ENCODE assay signal across 33 cellular contexts in the genomic region with DNA sequence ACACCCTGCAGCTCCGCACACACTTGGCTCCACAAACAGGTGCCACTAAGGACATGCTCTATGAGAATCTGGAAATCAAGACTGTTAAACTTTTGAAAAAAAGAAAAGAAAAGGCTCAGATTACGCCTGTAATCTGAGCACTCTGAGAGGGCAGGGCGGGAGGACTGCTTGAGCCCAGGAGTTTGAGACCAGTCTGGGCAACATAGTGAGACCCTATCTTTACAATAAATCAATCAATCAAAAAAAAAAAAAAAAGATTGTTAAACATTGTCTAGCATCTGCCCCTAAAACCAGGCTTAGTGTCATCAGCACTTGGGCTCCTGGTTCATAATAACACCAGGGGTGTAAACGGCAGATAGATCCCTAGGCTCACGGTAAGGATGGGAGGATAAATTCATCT. TPM values are rescaled to one million over a fixed set of nuclear protein-coding genes. Genes with fewer than 3 reads are reported as not detected.
"Had no signal": no experiment of that assay in that cellular context is flagged by ENCODE, and none has a peak within 500 bp of the region (broad histone marks: within the 10 kb centered on the region; RNA-seq: fewer than 3 reads in every experiment).

No MANE protein-coding gene starts in this region.

- H3K27ac ChIP-seq: cardiac muscle cell, Peyer's patch, WERI-Rb-1 had no signal

- DNase-seq: activated CD4-positive, alpha-beta T cell treated with anti-CD3 and anti-CD28 coated beads for 36 hours; activated CD4-positive, alpha-beta T cell treated with anti-CD3 and anti-CD28 coated beads, Interleukin-2, amount 10 ng/mL, durations not matched to agents 7 days and 5 days; activated CD4-positive, alpha-beta T cell treated with anti-CD3 and anti-CD28 coated beads, Interleukin-2, amount 50 U/mL, for 48 hours; activated CD8-positive, alpha-beta T cell treated with anti-CD3 and anti-CD28 coated beads, Interleukin-2, amount 10 ng/mL, durations not matched to agents 7 days and 5 days; activated gamma-delta T cell; activated naive CD4-positive, alpha-beta T cell treated with anti-CD3 and anti-CD28 coated beads for 36 hours; activated naive CD8-positive, alpha-beta T cell treated with anti-CD3 and anti-CD28 coated beads, Interleukin-2, amount 50 U/mL, for 24 hours; activated T-cell treated with anti-CD3 and anti-CD28 coated beads, Interleukin-2, amount 50 U/mL, for 24 hours; amniotic stem cell; aorta; Karpas-422; KBM-7; NCI-H1105; NCI-H1417 treated with DMSO at 0.1 percent for 48 hours; NCI-H187 treated with DMSO at 0.1 percent for 48 hours; NCI-H2081; NCI-H226; NCI-H446 treated with DMSO at 0.1 percent for 48 hours; NCI-H524; NCI-H69; NCI-H82; Peyer's patch; RPMI8226; SW 1271; T-helper 1 cell; T-helper 2 cell; T-helper 9 cell; WERI-Rb-1 had no signal

- H3K9me3 ChIP-seq: Peyer's patch had no signal

- H3K9me3 Mint-ChIP-seq: activated CD4-positive, alpha-beta T cell treated with anti-CD3 and anti-CD28 coated beads, Interleukin-2, amount 10 ng/mL, durations not matched to agents 7 days and 5 days; activated naive CD4-positive, alpha-beta T cell treated with anti-CD3 and anti-CD28 coated beads for 36 hours; activated naive CD8-positive, alpha-beta T cell treated with anti-CD3 and anti-CD28 coated beads, Interleukin-2, amount 50 U/mL, for 24 hours; activated T-cell treated with anti-CD3 and anti-CD28 coated beads, Interleukin-2, amount 50 U/mL, for 24 hours; activated T-helper 2 cell treated with anti-CD3 and anti-CD28 coated beads, Interferon-gamma antibody, Interleukin-2, Interleukin-4, amounts not matched to agents 10 μg/mL and 5 μg/mL and 100 μg/mL, durations not matched to agents 14 hours and 24 hours and 36 hours; central memory CD8-positive, alpha-beta T cell had no signal

- H3K36me3 Mint-ChIP-seq: activated naive CD8-positive, alpha-beta T cell had no signal

- H3K4me1 ChIP-seq: Peyer's patch had no signal

- ATAC-seq: activated CD4-positive, alpha-beta T cell treated with anti-CD3 and anti-CD28 coated beads for 36 hours; activated CD4-positive, CD25-positive, alpha-beta regulatory T cell treated with anti-CD3 and anti-CD28 coated beads, Interleukin-2, amount 50 U/mL, for 24 hours; activated CD8-positive, alpha-beta T cell treated with anti-CD3 and anti-CD28 coated beads, Interleukin-2, amount 10 ng/mL, durations not matched to agents 7 days and 5 days; activated naive CD8-positive, alpha-beta T cell treated with anti-CD3 and anti-CD28 coated beads, Interleukin-2, amount 50 U/mL, for 24 hours had no signal

- H3K27ac Mint-ChIP-seq: activated CD4-positive, alpha-beta T cell treated with anti-CD3 and anti-CD28 coated beads for 36 hours; activated CD4-positive, alpha-beta T cell treated with anti-CD3 and anti-CD28 coated beads, Interleukin-2, amount 10 ng/mL, durations not matched to agents 7 days and 5 days; activated CD8-positive, alpha-beta T cell treated with anti-CD3 and anti-CD28 coated beads, Interleukin-2, amount 10 ng/mL, durations not matched to agents 7 days and 5 days; activated naive CD4-positive, alpha-beta T cell treated with anti-CD3 and anti-CD28 coated beads for 36 hours; activated naive CD8-positive, alpha-beta T cell; activated naive CD8-positive, alpha-beta T cell treated with anti-CD3 and anti-CD28 coated beads, Interleukin-2, amount 50 U/mL, for 24 hours; activated T-cell treated with anti-CD3 and anti-CD28 coated beads, Interleukin-2, amount 50 U/mL, for 24 hours; activated T-helper 2 cell treated with anti-CD3 and anti-CD28 coated beads, Interferon-gamma antibody, Interleukin-2, Interleukin-4, amounts not matched to agents 10 μg/mL and 5 μg/mL and 100 μg/mL, durations not matched to agents 14 hours and 24 hours and 36 hours had no signal

- H3K4me3 Mint-ChIP-seq: activated CD4-positive, alpha-beta T cell treated with anti-CD3 and anti-CD28 coated beads for 36 hours; activated CD4-positive, alpha-beta T cell treated with anti-CD3 and anti-CD28 coated beads, Interleukin-2, amount 10 ng/mL, durations not matched to agents 7 days and 5 days; activated CD8-positive, alpha-beta T cell treated with anti-CD3 and anti-CD28 coated beads, Interleukin-2, amount 10 ng/mL, durations not matched to agents 7 days and 5 days; activated naive CD4-positive, alpha-beta T cell treated with anti-CD3 and anti-CD28 coated beads for 36 hours; activated naive CD8-positive, alpha-beta T cell; activated naive CD8-positive, alpha-beta T cell treated with anti-CD3 and anti-CD28 coated beads, Interleukin-2, amount 50 U/mL, for 24 hours; activated T-cell treated with anti-CD3 and anti-CD28 coated beads, Interleukin-2, amount 50 U/mL, for 24 hours; central memory CD8-positive, alpha-beta T cell had no signal

- H3K4me3 ChIP-seq: cardiac muscle cell, Peyer's patch had no signal

- H3K4me1 Mint-ChIP-seq: activated CD4-positive, alpha-beta T cell treated with anti-CD3 and anti-CD28 coated beads for 36 hours; activated CD4-positive, alpha-beta T cell treated with anti-CD3 and anti-CD28 coated beads, Interleukin-2, amount 10 ng/mL, durations not matched to agents 7 days and 5 days; activated naive CD8-positive, alpha-beta T cell treated with anti-CD3 and anti-CD28 coated beads, Interleukin-2, amount 50 U/mL, for 24 hours had no signal

- H3K27me3 Mint-ChIP-seq: activated CD4-positive, alpha-beta T cell treated with anti-CD3 and anti-CD28 coated beads for 36 hours; activated CD4-positive, alpha-beta T cell treated with anti-CD3 and anti-CD28 coated beads, Interleukin-2, amount 10 ng/mL, durations not matched to agents 7 days and 5 days; activated naive CD8-positive, alpha-beta T cell; activated naive CD8-positive, alpha-beta T cell treated with anti-CD3 and anti-CD28 coated beads, Interleukin-2, amount 50 U/mL, for 24 hours; activated T-cell treated with anti-CD3 and anti-CD28 coated beads, Interleukin-2, amount 50 U/mL, for 24 hours; central memory CD8-positive, alpha-beta T cell had no signal

- H3K27me3 ChIP-seq: cardiac muscle cell, Peyer's patch had no signal

RNA-seq across cellular contexts. Expression of gene TSPAN10, which starts 47.4 kb away (rescaled TPM):
- total RNA-seq: Peyer's patch had no signal
